18 cellular contexts compared by ENCODE assay signal in the genomic region with DNA sequence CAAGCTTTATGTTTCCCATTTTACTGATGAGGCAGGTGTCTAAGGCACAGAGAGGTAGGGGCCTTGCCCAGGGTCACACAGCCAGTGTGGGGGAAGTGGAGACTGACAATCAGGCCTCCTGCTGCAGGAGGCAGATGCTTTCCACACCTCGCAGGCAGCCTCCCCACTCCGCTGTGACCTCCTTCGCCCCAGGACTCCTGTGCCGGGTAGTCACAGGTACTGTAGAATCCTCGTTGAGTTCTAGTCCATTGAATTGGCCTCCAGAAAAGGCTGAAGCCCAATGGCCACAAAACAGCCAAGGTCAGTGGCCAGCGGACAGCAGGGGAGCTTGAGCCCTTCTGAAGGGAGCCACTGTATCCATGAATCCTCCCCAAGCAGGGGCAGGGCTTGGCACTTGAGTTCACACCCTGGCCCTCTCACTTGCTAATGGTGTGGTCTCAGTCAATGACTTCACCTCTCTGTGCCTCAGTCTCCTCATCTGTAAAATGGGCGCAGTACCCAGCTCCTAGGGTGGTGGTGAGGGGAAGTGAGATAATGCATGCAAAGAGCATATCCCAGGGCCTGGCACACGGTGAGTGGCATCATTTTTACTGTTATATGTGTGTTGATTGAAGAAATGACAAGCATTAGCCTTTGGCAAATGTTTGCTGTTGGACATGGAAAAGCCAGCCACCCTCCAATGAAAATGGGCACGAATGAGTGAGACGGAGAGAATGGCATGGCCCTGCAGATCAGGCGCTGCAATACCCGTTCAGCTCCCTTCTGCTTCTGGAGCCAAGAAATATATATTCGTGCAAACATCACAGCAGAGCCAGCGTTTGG. TPM values are rescaled to one million over a fixed set of nuclear protein-coding genes. Genes with fewer than 3 reads are reported as not detected.
A peak's percentile ranks its signal among the peaks of the same experiment; 100 is the strongest.
DNase-seq lines count a peak whose midpoint lies in the region; ATAC-seq and TF ChIP-seq lines count a peak whose summit lies in the region.
"Had no signal": no experiment of that assay in that cellular context is flagged by ENCODE, and none has a peak within 500 bp of the region (broad histone marks: within the 10 kb centered on the region; RNA-seq: fewer than 3 reads in every experiment).

No MANE protein-coding gene starts in this region.

- POLR2A ChIA-PET in activated CD4-positive, alpha-beta T cell treated with anti-CD3 and anti-CD28 coated beads, Interleukin-2, amount 10 ng/mL, durations not matched to agents 7 days and 5 days (lab: Charles Lee): no interaction called here
- POLR2A ChIA-PET in IMR-90 (lab: Charles Lee; ENCODE audit: unreplicated experiment): no interaction called here

- H3K4me1 ChIP-seq in IMR-90 (ENCODE audit: control insufficient read depth, insufficient read depth, low read length): peaks cover 10% of the 10 kb centered on the region; the same call in 1 of the 2 replicates

- no peak overlapping the region for H3K56ac ChIP-seq in IMR-90 (ENCODE audit: extremely low read depth, insufficient read depth, low read length)

- no peak overlapping the region for H3K18ac ChIP-seq in IMR-90 (ENCODE audit: low read depth, low read length)

- intact Hi-C loops in IMR-90 (cut with micrococcal nuclease): no loop called here

- in situ Hi-C loops in IMR-90 (cut with MboI; ENCODE audit: low sequenced_read_pairs): no loop called here

- peaks cover 2% of the 10 kb centered on the region for H3K27me3 Mint-ChIP-seq in activated CD4-positive, alpha-beta T cell treated with anti-CD3 and anti-CD28 coated beads, Interleukin-2, amount 10 ng/mL, durations not matched to agents 7 days and 5 days
- H3K27me3 Mint-ChIP-seq: activated naive CD8-positive, alpha-beta T cell; naive thymus-derived CD4-positive, alpha-beta T cell had no signal

- H3K27ac ChIP-seq in IMR-90 (ENCODE audit: insufficient read depth, low read length): no peak overlapping the region

- no peaks in the 10 kb centered on the region for H3K36me3 Mint-ChIP-seq in activated CD4-positive, alpha-beta T cell treated with anti-CD3 and anti-CD28 coated beads, Interleukin-2, amount 10 ng/mL, durations not matched to agents 7 days and 5 days (ENCODE audit: low read depth)
- H3K36me3 Mint-ChIP-seq in stimulated activated effector memory CD8-positive, alpha-beta T cell treated with anti-CD3 and anti-CD28 coated beads, Interleukin-12 subunit alpha, Interleukin-12 subunit beta, amount 100 ng/mL, for 72 hours: peaks cover 6% of the 10 kb centered on the region
- H3K36me3 Mint-ChIP-seq: activated naive CD8-positive, alpha-beta T cell; naive thymus-derived CD4-positive, alpha-beta T cell had no signal

- BruUV-seq in IMR-90 (replicated peaks; lab: Mats Ljungman, UMichigan): no TSS peak

- no peak for TF ChIP-seq POLR2A in IMR-90 (IDR thresholded peaks at IDR 0.05; ENCODE audit: low read depth, low read length)

- no peak overlapping the region for H2BK20ac ChIP-seq in IMR-90 (ENCODE audit: low read depth, low read length)

- H3K9me1 ChIP-seq in IMR-90 (ENCODE audit: insufficient read depth, low read length): no peaks in the 10 kb centered on the region

- no peak overlapping the region for H2BK120ac ChIP-seq in IMR-90 (ENCODE audit: low read depth, low read length)

- H2BK15ac ChIP-seq in IMR-90 (ENCODE audit: low read depth, low read length): no peak overlapping the region

- no peak overlapping the region for H3K4me3 Mint-ChIP-seq in activated CD4-positive, alpha-beta T cell treated with anti-CD3 and anti-CD28 coated beads, Interleukin-2, amount 10 ng/mL, durations not matched to agents 7 days and 5 days
- H3K4me3 Mint-ChIP-seq in stimulated activated effector memory CD8-positive, alpha-beta T cell treated with anti-CD3 and anti-CD28 coated beads, Interleukin-12 subunit alpha, Interleukin-12 subunit beta, amount 100 ng/mL, for 72 hours: no peak overlapping the region
- H3K4me3 Mint-ChIP-seq: activated naive CD8-positive, alpha-beta T cell; stimulated activated naive B cell treated with anti-CD40 and anti-IgM and Interleukin-4, amounts not matched to agents 10 μg/mL and 1 μg/mL and 100 μg/mL, for 72 hours had no signal

- no peaks in the 10 kb centered on the region for H3K36me3 ChIP-seq in IMR-90 (ENCODE audit: control insufficient read depth, insufficient read depth, low read length)

- H2AK9ac ChIP-seq in IMR-90 (replicated peaks; ENCODE audit: low read depth, low read length, poor library complexity): peak overlapping the region; percentile 82

- H4K8ac ChIP-seq in IMR-90 (ENCODE audit: low read depth in 2 of 2, low read length in 2 of 2): no peak overlapping the region

- no peak for DNase-seq in activated CD4-positive, alpha-beta T cell treated with anti-CD3 and anti-CD28 coated beads, Interleukin-2, amount 10 ng/mL, durations not matched to agents 7 days and 5 days
- no peak for DNase-seq in activated CD4-positive, alpha-beta T cell treated with anti-CD3 and anti-CD28 coated beads for 4 hours
- no peak for DNase-seq in IMR-90
- DNase-seq in epithelial cell of proximal tubule (ENCODE audit: low read depth): no peak
- DNase-seq in stimulated activated effector memory CD8-positive, alpha-beta T cell treated with anti-CD3 and anti-CD28 coated beads, Interleukin-12 subunit alpha, Interleukin-12 subunit beta, amount 100 ng/mL, for 72 hours (ENCODE audit: low spot score in 2 of 2): no peak
- no peak for DNase-seq in stimulated activated CD4-positive, alpha-beta T cell treated with anti-CD3 and anti-CD28 coated beads, Interleukin-4, amount 100 ng/mL, for 4 hours
- DNase-seq in NCI-H345 (lab: John Stamatoyannopoulos, UW): no peak
- DNase-seq in AG20443 (ENCODE audit: low spot score): no peak
- DNase-seq: Karpas-422; NCI-H146; retina; stimulated activated CD4-positive, alpha-beta T cell treated with anti-CD3 and anti-CD28 coated beads, Interleukin-4, amount 100 ng/mL, for 24 hours; stimulated activated naive B cell treated with anti-CD40 and anti-IgM and Interleukin-4, amounts not matched to agents 10 μg/mL and 1 μg/mL and 100 μg/mL, for 72 hours had no signal

- H2BK5ac ChIP-seq in IMR-90 (ENCODE audit: low read depth, low read length, poor library complexity, severe bottlenecking): no peak overlapping the region

- H4K5ac ChIP-seq in IMR-90 (ENCODE audit: low read depth, low read length): no peak overlapping the region

- no peak overlapping the region for H3K23ac ChIP-seq in IMR-90 (ENCODE audit: low read depth, low read length)

- TF ChIP-seq RAD21 in IMR-90 (IDR thresholded peaks at IDR 0.05; ENCODE audit: low read length): no peak

- no peaks in the 10 kb centered on the region for H4K20me1 ChIP-seq in IMR-90 (ENCODE audit: insufficient read depth, low read length)

- H2AK5ac ChIP-seq in IMR-90 (ENCODE audit: low read depth, low read length): no peak overlapping the region

- no peak overlapping the region for H3K4ac ChIP-seq in IMR-90 (ENCODE audit: low read depth, low read length)

- peaks cover 2% of the 10 kb centered on the region; the same call in 1 of the 2 replicates for H3K27me3 ChIP-seq in IMR-90 (ENCODE audit: control insufficient read depth, insufficient read depth, low read length)

- no peak for ATAC-seq in IMR-90 (ENCODE audit: low read depth)
- ATAC-seq in stimulated activated effector memory CD8-positive, alpha-beta T cell treated with anti-CD3 and anti-CD28 coated beads, Interleukin-12 subunit alpha, Interleukin-12 subunit beta, amount 100 ng/mL, for 72 hours: no peak
- ATAC-seq: HCT116; naive thymus-derived CD4-positive, alpha-beta T cell; Panc1; stimulated activated naive B cell treated with anti-CD40 and anti-IgM and Interleukin-4, amounts not matched to agents 10 μg/mL and 1 μg/mL and 100 μg/mL, for 72 hours had no signal

- no peaks in the 10 kb centered on the region for H3K9me3 Mint-ChIP-seq in activated CD4-positive, alpha-beta T cell treated with anti-CD3 and anti-CD28 coated beads, Interleukin-2, amount 10 ng/mL, durations not matched to agents 7 days and 5 days
- no peaks in the 10 kb centered on the region for H3K9me3 Mint-ChIP-seq in stimulated activated effector memory CD8-positive, alpha-beta T cell treated with anti-CD3 and anti-CD28 coated beads, Interleukin-12 subunit alpha, Interleukin-12 subunit beta, amount 100 ng/mL, for 72 hours
- H3K9me3 Mint-ChIP-seq: stimulated activated naive B cell treated with anti-CD40 and anti-IgM and Interleukin-4, amounts not matched to agents 10 μg/mL and 1 μg/mL and 100 μg/mL, for 72 hours had no signal

- H3K4me3 ChIP-seq in IMR-90 (ENCODE audit: insufficient read depth, low read depth, low read length): no peak overlapping the region
- peak overlapping the region; percentile 92 for H3K4me3 ChIP-seq in epithelial cell of proximal tubule (ENCODE audit: low read depth, low read length)

- CTCF ChIA-PET in activated CD4-positive, alpha-beta T cell treated with anti-CD3 and anti-CD28 coated beads, Interleukin-2, amount 10 ng/mL, durations not matched to agents 7 days and 5 days (lab: Charles Lee): interaction anchor here (0.6 to 4.8 kb wide), 7 partner anchors 9 to 229 kb away, joined by 3 to 48 read pairs (median 20); no protein-coding TSS in a partner anchor
- CTCF ChIA-PET in IMR-90 (lab: Yijun Ruan, JAX): no interaction called here

- H3K27ac Mint-ChIP-seq in activated CD4-positive, alpha-beta T cell treated with anti-CD3 and anti-CD28 coated beads, Interleukin-2, amount 10 ng/mL, durations not matched to agents 7 days and 5 days: peak overlapping the region; percentile 57
- peak overlapping the region; percentile 93 for H3K27ac Mint-ChIP-seq in stimulated activated effector memory CD8-positive, alpha-beta T cell treated with anti-CD3 and anti-CD28 coated beads, Interleukin-12 subunit alpha, Interleukin-12 subunit beta, amount 100 ng/mL, for 72 hours
- H3K27ac Mint-ChIP-seq: stimulated activated naive B cell treated with anti-CD40 and anti-IgM and Interleukin-4, amounts not matched to agents 10 μg/mL and 1 μg/mL and 100 μg/mL, for 72 hours had no signal

- H3K79me1 ChIP-seq in IMR-90 (ENCODE audit: low read depth in 1 of 2, low read length in 2 of 2): no peaks in the 10 kb centered on the region

- H3K9ac ChIP-seq in IMR-90 (ENCODE audit: low read depth, low read length): no peak overlapping the region

- no peaks in the 10 kb centered on the region for H3K9me3 ChIP-seq in IMR-90 (ENCODE audit: control insufficient read depth, insufficient read depth, low read length)

- 36% methylated on average over 4 of the region's 14 CpGs; no CpG with 5 or more reads in 1 of the 2 experiments for WGBS in IMR-90 (ENCODE audit: extremely low coverage in 2 of 2, insufficient read length in 1 of 2), 2 experiments

- no peak overlapping the region for H3K4me2 ChIP-seq in IMR-90 (ENCODE audit: low read depth, low read length)

- no peak overlapping the region for H2AFZ ChIP-seq in IMR-90 (replicated peaks; ENCODE audit: low read length, poor library complexity)

- TF ChIP-seq CTCF in IMR-90 (conservative IDR thresholded peaks at IDR 0.05; ENCODE audit: low read depth, low read length) (no peak), epithelial cell of proximal tubule (conservative IDR thresholded peaks at IDR 0.05; ENCODE audit: low read depth, low read length) (no peak)

- H3K14ac ChIP-seq in IMR-90 (replicated peaks; ENCODE audit: low read depth, low read length): no peak overlapping the region

- peaks cover 64% of the 10 kb centered on the region for H3K4me1 Mint-ChIP-seq in activated CD4-positive, alpha-beta T cell treated with anti-CD3 and anti-CD28 coated beads, Interleukin-2, amount 10 ng/mL, durations not matched to agents 7 days and 5 days
- H3K4me1 Mint-ChIP-seq in stimulated activated effector memory CD8-positive, alpha-beta T cell treated with anti-CD3 and anti-CD28 coated beads, Interleukin-12 subunit alpha, Interleukin-12 subunit beta, amount 100 ng/mL, for 72 hours: peaks cover 85% of the 10 kb centered on the region

- no peak overlapping the region for H4K91ac ChIP-seq in IMR-90 (ENCODE audit: insufficient read depth, low read depth, low read length)

- dilution Hi-C loops in IMR-90 (cut with HindIII; ENCODE audit: low sequenced_read_pairs, unreplicated experiment): no loop called here

RNA-seq across cellular contexts. Expression of a gene that starts 1.2 kb away (rescaled TPM):
- 1 to 10 TPM in 1 of 2 experiments, under 1 TPM in 1; 0.97 to 1.3 TPM for total RNA-seq in activated CD4-positive, alpha-beta T cell treated with anti-CD3 and anti-CD28 coated beads, Interleukin-2, amount 10 ng/mL, durations not matched to agents 7 days and 5 days
- not detected in 2 replicates for total RNA-seq in IMR-90 (2012; rRNA removed)
- polyA plus RNA-seq in IMR-90 (2012; rRNA removed): 0.09 TPM in 1 of 2 replicates, not detected in the other
- not detected in 2 replicates for polyA plus RNA-seq in IMR-90 (2012; cell fraction: cytosol; rRNA removed)
- 0.04 and 0.07 TPM in 2 replicates for polyA plus RNA-seq in IMR-90 (2012; cell fraction: nucleus; rRNA removed; ENCODE audit: low replicate concordance)
- total RNA-seq in epithelial cell of proximal tubule: 109 and 286 TPM in 2 replicates
- total RNA-seq: A673 had no signal

RNA-seq across cellular contexts. Expression of a gene that starts 28.7 kb away (rescaled TPM):
- total RNA-seq in activated CD4-positive, alpha-beta T cell treated with anti-CD3 and anti-CD28 coated beads, Interleukin-2, amount 10 ng/mL, durations not matched to agents 7 days and 5 days: under 1 TPM; 0.02 to 0.25 TPM
- total RNA-seq in IMR-90 (2012; rRNA removed): not detected in 2 replicates
- polyA plus RNA-seq in IMR-90 (2012; rRNA removed): not detected in 2 replicates
- polyA plus RNA-seq in IMR-90 (2012; cell fraction: cytosol; rRNA removed): not detected in 2 replicates
- polyA plus RNA-seq in IMR-90 (2012; cell fraction: nucleus; rRNA removed; ENCODE audit: low replicate concordance): not detected in 2 replicates
- 0.29 and 4.0 TPM in 2 replicates for total RNA-seq in epithelial cell of proximal tubule
- total RNA-seq: A673 had no signal
- polyA plus RNA-seq: naive thymus-derived CD4-positive, alpha-beta T cell had no signal

RNA-seq across cellular contexts. Expression of a gene that starts 50.7 kb away (rescaled TPM):
- total RNA-seq in activated CD4-positive, alpha-beta T cell treated with anti-CD3 and anti-CD28 coated beads, Interleukin-2, amount 10 ng/mL, durations not matched to agents 7 days and 5 days: not detected
- total RNA-seq in IMR-90 (2012; rRNA removed): not detected in 2 replicates
- polyA plus RNA-seq in IMR-90 (2012; rRNA removed): 0.32 and 0.36 TPM in 2 replicates
- 0.12 TPM in 1 of 2 replicates, not detected in the other for polyA plus RNA-seq in IMR-90 (2012; cell fraction: cytosol; rRNA removed)
- polyA plus RNA-seq in IMR-90 (2012; cell fraction: nucleus; rRNA removed; ENCODE audit: low replicate concordance): 0.07 and 0.13 TPM in 2 replicates
- total RNA-seq in epithelial cell of proximal tubule: 23.9 and 71.2 TPM in 2 replicates
- polyA plus RNA-seq: naive thymus-derived CD4-positive, alpha-beta T cell had no signal

Comparison
In these comparisons a context has a peak if more than half of its experiments do, and no peak if none do; other contexts are left out.
1. RNA of a gene that starts 1.2 kb away (total RNA-seq): 109 to 286 TPM in epithelial cell of proximal tubule; 0.97 to 1.3 TPM in activated CD4-positive, alpha-beta T cell treated with anti-CD3 and anti-CD28 coated beads, Interleukin-2, amount 10 ng/mL, durations not matched to agents 7 days and 5 days and not detected in IMR-90; every median in the first group is over 10 times any median in the second.
2. RNA of a gene that starts 50.7 kb away (total RNA-seq): 23.9 to 71.2 TPM in epithelial cell of proximal tubule; not detected in activated CD4-positive, alpha-beta T cell treated with anti-CD3 and anti-CD28 coated beads, Interleukin-2, amount 10 ng/mL, durations not matched to agents 7 days and 5 days and not detected in IMR-90; every median in the first group is over 10 times any median in the second.